15 cellular contexts compared by ENCODE assay signal in the genomic region with DNA sequence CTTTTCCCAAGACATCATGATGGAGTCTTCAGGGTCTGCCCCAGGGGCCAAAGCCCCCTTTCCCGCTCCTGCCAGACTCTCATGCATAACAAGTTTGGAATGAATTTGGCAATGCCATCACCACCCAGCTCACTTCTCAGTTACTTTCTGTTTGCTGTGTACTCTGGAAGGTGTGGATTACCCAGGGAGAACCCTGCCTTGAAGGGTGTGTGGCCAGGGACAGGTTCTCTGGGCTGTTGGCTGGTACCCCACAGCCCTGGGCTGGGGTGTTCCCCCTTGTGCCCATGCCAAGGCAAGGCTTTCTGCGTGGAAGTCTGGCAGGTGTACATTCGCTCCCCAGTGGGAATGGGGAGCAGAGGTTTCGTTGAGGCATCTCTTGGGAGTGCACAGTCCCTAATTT.
DNase-seq lines count a peak whose midpoint lies in the region; ATAC-seq and TF ChIP-seq lines count a peak whose summit lies in the region.
"Had no signal": no experiment of that assay in that cellular context is flagged by ENCODE, and none has a peak within 500 bp of the region (broad histone marks: within the 10 kb centered on the region; RNA-seq: fewer than 3 reads in every experiment).

No MANE protein-coding gene starts in this region.

- no peak overlapping the region for H3K4me3 Mint-ChIP-seq in Caco-2 (ENCODE audit: unreplicated experiment)
- no peak overlapping the region for H3K4me3 Mint-ChIP-seq in progenitor cell of endocrine pancreas (ENCODE audit: low read depth)
- H3K4me3 Mint-ChIP-seq: WTC11 had no signal

- H3K4me1 ChIP-seq in Caco-2 (peaks cover 69% of the 10 kb centered on the region), foreskin keratinocyte (peaks cover 11% of the 10 kb centered on the region)
- H3K4me1 ChIP-seq: body of pancreas had no signal

- H3K4me1 Mint-ChIP-seq in Caco-2 (ENCODE audit: low read depth, unreplicated experiment) (peaks cover 47% of the 10 kb centered on the region), progenitor cell of endocrine pancreas (ENCODE audit: low read depth) (peaks cover 33% of the 10 kb centered on the region)

- H3K27ac ChIP-seq in RWPE1, result peak overlapping the region; percentile 92
- H3K27ac ChIP-seq in foreskin keratinocyte, result no peak overlapping the region
- H3K27ac ChIP-seq: body of pancreas, stomach had no signal

- no peak for DNase-seq in Caco-2
- no peak for DNase-seq in RWPE1 (ENCODE audit: low spot score)
- DNase-seq in foreskin keratinocyte, result no peak
- no peak for DNase-seq in progenitor cell of endocrine pancreas (ENCODE audit: low spot score, unreplicated experiment)
- DNase-seq in HT-29 (ENCODE audit: low spot score), result no peak
- no peak for DNase-seq in left ventricle myocardium superior
- DNase-seq in stimulated activated CD4-positive, alpha-beta T cell treated with anti-CD3 and anti-CD28 coated beads, Interleukin-4, amount 100 ng/mL, for 24 hours, result no peak
- DNase-seq: activated gamma-delta T cell treated with Interleukin-2 at 50 U/mL for 16 hours, body of pancreas, head of caudate nucleus, MV-4-11, sigmoid colon, stomach had no signal

- BruUV-seq in Caco-2 (replicated peaks; lab: Mats Ljungman, UMichigan), result no TSS peak

- no peak overlapping the region for H3K4me3 ChIP-seq in Caco-2 (ENCODE audit: low read depth, low read length)
- H3K4me3 ChIP-seq: body of pancreas, sigmoid colon, stomach had no signal

- CTCF ChIA-PET in Caco-2 (lab: Charles Lee) (no interaction called here), RWPE1 (lab: Yijun Ruan, JAX) (no interaction called here)

- H3K9me3 Mint-ChIP-seq in Caco-2 (ENCODE audit: unreplicated experiment) (no peaks in the 10 kb centered on the region), progenitor cell of endocrine pancreas (ENCODE audit: low read depth) (no peaks in the 10 kb centered on the region)
- H3K9me3 Mint-ChIP-seq: WTC11 had no signal

- peaks cover 62% of the 10 kb centered on the region for H3K36me3 Mint-ChIP-seq in Caco-2 (ENCODE audit: insufficient read depth, unreplicated experiment)
- peaks cover 2% of the 10 kb centered on the region for H3K36me3 Mint-ChIP-seq in progenitor cell of endocrine pancreas (ENCODE audit: insufficient read depth)
- H3K36me3 Mint-ChIP-seq: WTC11 had no signal

- peaks cover 2% of the 10 kb centered on the region; the same call in 1 of the 2 replicates for H3K36me3 ChIP-seq in Caco-2 (ENCODE audit: control insufficient read depth, insufficient read depth, low read length)
- H3K36me3 ChIP-seq: sigmoid colon had no signal

- H3K27me3 ChIP-seq in Caco-2 (replicated peaks; ENCODE audit: control insufficient read depth, insufficient read depth, low read length), result no peaks in the 10 kb centered on the region
- no peaks in the 10 kb centered on the region for H3K27me3 ChIP-seq in foreskin keratinocyte
- H3K27me3 ChIP-seq: body of pancreas, sigmoid colon, stomach had no signal

- intact Hi-C loops in Caco-2 (cut with micrococcal nuclease; ENCODE audit: unreplicated experiment) (no loop called here), left ventricle myocardium superior (cut with micrococcal nuclease) (no loop called here)

- no peaks in the 10 kb centered on the region for H3K9me3 ChIP-seq in Caco-2
- H3K9me3 ChIP-seq: body of pancreas, sigmoid colon, stomach had no signal

- TF ChIP-seq CTCF in Caco-2 (IDR thresholded peaks at IDR 0.05; ENCODE audit: insufficient read depth in 1 of 2, low read depth in 1 of 2, low read length in 1 of 2, severe bottlenecking in 1 of 2, unreplicated experiment in 1 of 2), result no peak
- TF ChIP-seq CTCF in RWPE1 (conservative IDR thresholded peaks at IDR 0.05; ENCODE audit: low read depth), result no peak
- TF ChIP-seq CTCF in foreskin keratinocyte (conservative IDR thresholded peaks at IDR 0.05), result no peak
- no peak for TF ChIP-seq CTCF in progenitor cell of endocrine pancreas (IDR thresholded peaks at IDR 0.05; ENCODE audit: unreplicated experiment)

- POLR2A ChIA-PET in Caco-2 (lab: Charles Lee) (interaction anchor here (0.6 kb wide), 1 partner anchor 112 kb away, joined by 3 read pairs; no protein-coding TSS in a partner anchor), RWPE1 (lab: Yijun Ruan, JAX; ENCODE audit: low non-redundant PET) (no interaction called here)

- H3K27ac Mint-ChIP-seq in Caco-2 (ENCODE audit: unreplicated experiment) (peak overlapping the region; percentile 42), progenitor cell of endocrine pancreas (peak overlapping the region; percentile 38)
- H3K27ac Mint-ChIP-seq: WTC11 had no signal

- peak; percentile 11 for ATAC-seq in foreskin keratinocyte
- no peak for ATAC-seq in HG03139 (IDR thresholded peaks at IDR 0.05; ENCODE audit: unreplicated experiment)
- ATAC-seq in left ventricle myocardium superior, result no peak
- ATAC-seq: body of pancreas, WTC11 had no signal

- H3K27me3 Mint-ChIP-seq in Caco-2 (ENCODE audit: insufficient read depth, unreplicated experiment) (no peaks in the 10 kb centered on the region), progenitor cell of endocrine pancreas (no peaks in the 10 kb centered on the region)
